Comparison of ENCODE assay signal across 8 cellular contexts in the genomic region with DNA sequence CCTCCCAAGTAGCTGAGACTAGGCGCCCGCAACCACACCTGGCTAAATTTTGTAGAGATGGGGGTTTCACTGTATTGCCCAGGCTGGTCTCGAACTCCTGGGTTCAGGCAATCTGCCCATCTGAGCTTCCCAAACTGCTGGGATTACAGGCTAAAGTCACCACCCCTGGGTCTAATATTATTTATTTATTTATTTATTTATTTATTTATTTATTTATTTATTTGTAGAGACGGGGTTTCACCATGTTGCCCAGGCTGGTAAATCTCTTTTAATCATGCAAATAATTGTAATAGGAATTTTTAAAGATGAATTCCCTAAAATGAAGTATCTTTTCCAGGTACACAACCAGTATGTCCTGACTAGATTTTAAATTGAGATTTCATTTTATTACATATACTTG.
"Had no signal": no experiment of that assay in that cellular context is flagged by ENCODE, and none has a peak within 500 bp of the region (broad histone marks: within the 10 kb centered on the region; RNA-seq: fewer than 3 reads in every experiment).

No MANE protein-coding gene starts in this region.

- H3K4me3 ChIP-seq: GM23338 had no signal

- DNase-seq: H9, HFFc6 had no signal

- H3K4me2 ChIP-seq: GM23338, KMS-11 had no signal

- FAIRE-seq: H1, H54, HepG2 had no signal

- ATAC-seq: GM23338, HepG2 had no signal

- H3K9ac ChIP-seq: KMS-11 had no signal

- H3K27ac ChIP-seq: HL-60, KMS-11 had no signal
